12 cellular contexts compared by ENCODE assay signal in genomic region chr6:33885121-33886057, GRCh38.
A peak's percentile ranks its signal among the peaks of the same experiment; 100 is the strongest.
DNase-seq lines count a peak whose midpoint lies in the region; ATAC-seq, FAIRE-seq and TF ChIP-seq lines count a peak whose summit lies in the region.
"Had no signal": no experiment of that assay in that cellular context is flagged by ENCODE, and none has a peak within 500 bp of the region (broad histone marks: within the 10 kb centered on the region; RNA-seq: fewer than 3 reads in every experiment).

No MANE protein-coding gene starts in this region.

- TF ChIP-seq RAD21 in IMR-90 (IDR thresholded peaks at IDR 0.05; ENCODE audit: low read length) (no peak), HepG2 (CRISPR knock-in tag; IDR thresholded peaks at IDR 0.05) (no peak)

- H4K91ac ChIP-seq in IMR-90 (ENCODE audit: insufficient read depth, low read depth, low read length): no peak overlapping the region

- no peaks in the 10 kb centered on the region for H3K9me1 ChIP-seq in IMR-90 (ENCODE audit: insufficient read depth, low read length)

- no peak overlapping the region for H3K23ac ChIP-seq in IMR-90 (ENCODE audit: low read depth, low read length)

- no peak overlapping the region for H4K8ac ChIP-seq in IMR-90 (ENCODE audit: low read depth in 2 of 2, low read length in 2 of 2)

- no peak overlapping the region for H3K4ac ChIP-seq in IMR-90 (ENCODE audit: low read depth, low read length)

- H3K9me3 ChIP-seq in IMR-90 (ENCODE audit: control insufficient read depth, insufficient read depth, low read length) (peaks cover 3% of the 10 kb centered on the region; the same call in 1 of the 2 replicates), HepG2 (ENCODE audit: low read length) (no peaks in the 10 kb centered on the region)
- H3K9me3 ChIP-seq: BLaER1, body of pancreas had no signal

- 0 out of 2 replicates have a peak overlapping the region, but pooled peaks have one; percentile 15 for H2AK5ac ChIP-seq in IMR-90 (ENCODE audit: low read depth, low read length)

- H2AFZ ChIP-seq in IMR-90 (replicated peaks; ENCODE audit: low read length, poor library complexity): no peak overlapping the region
- no peak overlapping the region for H2AFZ ChIP-seq in HepG2 (ENCODE audit: low read length)

- intact Hi-C loops in IMR-90 (cut with micrococcal nuclease) (no loop called here), HepG2 (cut with micrococcal nuclease; ENCODE audit: unreplicated experiment) (no loop called here)

- TF ChIP-seq POLR2A in IMR-90 (IDR thresholded peaks at IDR 0.05; ENCODE audit: low read depth, low read length) (no peak), HepG2 (IDR thresholded peaks at IDR 0.05; ENCODE audit: insufficient read depth in 1 of 2, low read depth in 2 of 2, low read length in 2 of 2) (no peak)

- ATAC-seq in IMR-90 (ENCODE audit: low read depth) (0 out of 2 replicates have a peak, but pooled peaks have one; percentile 20), HepG2 (no peak; the same call in 2 of the 3 replicates), GM21447 (IDR thresholded peaks at IDR 0.05; ENCODE audit: unreplicated experiment) (no peak)

- H3K4me2 ChIP-seq in IMR-90 (ENCODE audit: low read depth, low read length) (no peak overlapping the region), HepG2 (ENCODE audit: low read depth, low read length) (no peak overlapping the region)
- H3K4me2 ChIP-seq: BLaER1 had no signal

- peak; percentile 41 for DNase-seq in AG09309 (ENCODE audit: low read depth)
- peak; percentile 25 for DNase-seq in IMR-90
- DNase-seq in astrocyte of the spinal cord (ENCODE audit: low read depth, low spot score): peak; percentile 34
- no peak for DNase-seq in HepG2 (ENCODE audit: low spot score)
- no peak for DNase-seq in NCI-H2081 treated with DMSO at 0.1 percent for 48 hours (lab: John Stamatoyannopoulos, UW)
- no peak for DNase-seq in SKM-1 (lab: John Stamatoyannopoulos, UW; ENCODE audit: unreplicated experiment)
- DNase-seq in NCI-H2171 treated with DMSO at 0.1 percent for 48 hours (lab: John Stamatoyannopoulos, UW): no peak
- DNase-seq: body of pancreas, NCI-H2029, OCI-M1 had no signal

- no peak overlapping the region; the same call in 1 of the 2 replicates for H3K18ac ChIP-seq in IMR-90 (ENCODE audit: low read depth, low read length)

- no TSS peak for BruUV-seq in IMR-90 (replicated peaks; lab: Mats Ljungman, UMichigan)
- no TSS peak for BruUV-seq in HepG2 (replicated peaks; lab: Mats Ljungman, UMichigan)

- CTCF ChIA-PET in IMR-90 (lab: Yijun Ruan, JAX): no interaction called here
- CTCF ChIA-PET in HepG2 (lab: Yijun Ruan, JAX; ENCODE audit: low intra/inter-chr PET ratio, low total read pairs): no interaction called here

- dilution Hi-C loops in IMR-90 (cut with HindIII; ENCODE audit: low sequenced_read_pairs, unreplicated experiment): no loop called here

- H3K27ac ChIP-seq in IMR-90 (ENCODE audit: insufficient read depth, low read length) (no peak overlapping the region), HepG2 (ENCODE audit: extremely low read length, insufficient read depth, low read length) (no peak overlapping the region)
- H3K27ac ChIP-seq: BLaER1, body of pancreas had no signal

- H4K20me1 ChIP-seq in IMR-90 (ENCODE audit: insufficient read depth, low read length) (no peaks in the 10 kb centered on the region), HepG2 (ENCODE audit: insufficient read depth, low read length) (no peaks in the 10 kb centered on the region)
- H4K20me1 ChIP-seq: BLaER1 had no signal

- no peaks in the 10 kb centered on the region for H3K79me2 ChIP-seq in HepG2 (ENCODE audit: insufficient read depth, low read length)

- no peak overlapping the region for H2BK20ac ChIP-seq in IMR-90 (ENCODE audit: low read depth, low read length)

- H4K5ac ChIP-seq in IMR-90 (ENCODE audit: low read depth, low read length): no peak overlapping the region

- no peak overlapping the region for H3K9ac ChIP-seq in IMR-90 (ENCODE audit: low read depth, low read length)
- H3K9ac ChIP-seq in HepG2 (ENCODE audit: insufficient read depth, low read depth, low read length): no peak overlapping the region
- H3K9ac ChIP-seq: BLaER1 had no signal

- no peak overlapping the region for H3K56ac ChIP-seq in IMR-90 (ENCODE audit: extremely low read depth, insufficient read depth, low read length)

- H2BK15ac ChIP-seq in IMR-90 (ENCODE audit: low read depth, low read length): no peak overlapping the region

- H2BK120ac ChIP-seq in IMR-90 (ENCODE audit: low read depth, low read length): no peak overlapping the region

- H3K79me1 ChIP-seq in IMR-90 (ENCODE audit: low read depth in 1 of 2, low read length in 2 of 2): no peaks in the 10 kb centered on the region

- H3K4me1 ChIP-seq in IMR-90 (ENCODE audit: control insufficient read depth, insufficient read depth, low read length): peaks cover 6% of the 10 kb centered on the region
- H3K4me1 ChIP-seq in HepG2 (ENCODE audit: insufficient read depth, low read length): no peaks in the 10 kb centered on the region
- H3K4me1 ChIP-seq: BLaER1, body of pancreas had no signal

- H3K36me3 ChIP-seq in IMR-90 (ENCODE audit: control insufficient read depth, insufficient read depth, low read length) (no peaks in the 10 kb centered on the region), HepG2 (replicated peaks in 1 of 2; ENCODE audit: control insufficient read depth in 1 of 2, insufficient read depth in 2 of 2, low read length in 2 of 2) (no peaks in the 10 kb centered on the region)
- H3K36me3 ChIP-seq: BLaER1 had no signal

- WGBS in IMR-90 (ENCODE audit: extremely low coverage in 2 of 2, insufficient read length in 1 of 2), 2 experiments: no CpG with 5 or more reads among the region's 6 CpGs
- WGBS in HepG2 (ENCODE audit: low lambda C conversion rate): 4% methylated on average over 5 of the region's 6 CpGs

- H3K4me3 ChIP-seq in AG09309 (ENCODE audit: control insufficient read depth, low read depth, low read length) (no peak overlapping the region), IMR-90 (ENCODE audit: insufficient read depth, low read depth, low read length) (no peak overlapping the region), astrocyte of the spinal cord (ENCODE audit: low read depth, low read length) (no peak overlapping the region), HepG2 (replicated peaks in 1 of 3; ENCODE audit: insufficient read depth in 1 of 3, low read depth in 2 of 3, low read length in 3 of 3) (no peak overlapping the region)
- H3K4me3 ChIP-seq: BLaER1, body of pancreas had no signal

- H2BK5ac ChIP-seq in IMR-90 (ENCODE audit: low read depth, low read length, poor library complexity, severe bottlenecking): no peak overlapping the region

- H2AK9ac ChIP-seq in IMR-90 (replicated peaks; ENCODE audit: low read depth, low read length, poor library complexity): peak overlapping the region; percentile 50

- no peak for TF ChIP-seq CTCF in AG09309 (IDR thresholded peaks at IDR 0.05; ENCODE audit: control insufficient read depth, insufficient read depth, low read depth, low read length, missing control alignments)
- no peak for TF ChIP-seq CTCF in IMR-90 (conservative IDR thresholded peaks at IDR 0.05; ENCODE audit: low read depth, low read length)
- TF ChIP-seq CTCF in astrocyte of the spinal cord (IDR thresholded peaks at IDR 0.05; ENCODE audit: low read depth, low read length): no peak
- TF ChIP-seq CTCF in HepG2 (CRISPR knock-in tag; IDR thresholded peaks at IDR 0.05): no peak

- no peak overlapping the region for H3K14ac ChIP-seq in IMR-90 (replicated peaks; ENCODE audit: low read depth, low read length)

- FAIRE-seq in HepG2 (lab: Jason Lieb, UNC): no peak

- H3K27me3 ChIP-seq in IMR-90 (ENCODE audit: control insufficient read depth, insufficient read depth, low read length) (peaks cover 39% of the 10 kb centered on the region), HepG2 (ENCODE audit: control insufficient read depth in 1 of 2, insufficient read depth in 2 of 2, low read length in 2 of 2) (peaks cover 6 to 44% of the 10 kb centered on the region in 2 experiments; a peak in 4 of 5 replicates)
- H3K27me3 ChIP-seq: BLaER1, body of pancreas had no signal

- POLR2A ChIA-PET in IMR-90 (lab: Charles Lee; ENCODE audit: unreplicated experiment) (no interaction called here), HepG2 (lab: Yijun Ruan, JAX) (no interaction called here)

- TF ChIP-seq EP300 in HepG2 (IDR thresholded peaks at IDR 0.05; ENCODE audit: low read depth in 2 of 2, low read length in 2 of 2): no peak
- no peak for TF ChIP-seq EP300 in HepG2 (CRISPR knock-in tag; IDR thresholded peaks at IDR 0.05; ENCODE audit: borderline replicate concordance)

- in situ Hi-C loops in IMR-90 (cut with MboI; ENCODE audit: low sequenced_read_pairs) (no loop called here), astrocyte of the spinal cord (cut with HindIII; ENCODE audit: low sequenced_read_pairs) (no loop called here), HepG2 (cut with HindIII; ENCODE audit: extremely low pct_ligation_motif_present, low pct_unique_long_range_greater_than_20kb) (no loop called here)

TF ChIP-seq in IMR-90, 13 proteins besides CTCF, POLR2A, EP300 and RAD21 (continues in another document):
- no peak for TF ChIP-seq CEBPB (IDR thresholded peaks at IDR 0.05; ENCODE audit: low read depth, low read length)
- no peak for TF ChIP-seq CHD1 (IDR thresholded peaks at IDR 0.05; ENCODE audit: low read depth, low read length)
- no peak for TF ChIP-seq MXI1 (IDR thresholded peaks at IDR 0.05; ENCODE audit: borderline replicate concordance, low read depth, low read length)
- TF ChIP-seq RCOR1 (IDR thresholded peaks at IDR 0.05; ENCODE audit: insufficient replicate concordance, low read length): no peak
- TF ChIP-seq USF2 (IDR thresholded peaks at IDR 0.05; ENCODE audit: low read depth, low read length): no peak

TF ChIP-seq in HepG2, 621 proteins besides CTCF, POLR2A, EP300 and RAD21:
- TF ChIP-seq FOSL2 (CRISPR knock-in tag; IDR thresholded peaks at IDR 0.05) (0 out of 2 replicates have a peak, but pooled peaks have one; percentile 24), PRMT3 (CRISPR knock-in tag; IDR thresholded peaks at IDR 0.05; ENCODE audit: borderline replicate concordance, low read depth) (no peak), ERF (CRISPR knock-in tag; IDR thresholded peaks at IDR 0.05) (no peak), TCF7 (IDR thresholded peaks at IDR 0.05; ENCODE audit: low read depth) (no peak), NCOA5 (CRISPR knock-in tag; IDR thresholded peaks at IDR 0.05) (no peak)

Comparison
In these comparisons a context has a peak if more than half of its experiments do, and no peak if none do; other contexts are left out.
1. DNase-seq: peak in AG09309 (single experiment), IMR-90 (single experiment) and astrocyte of the spinal cord (single experiment); none in HepG2 (single experiment), NCI-H2081 treated with DMSO at 0.1 percent for 48 hours (single experiment), SKM-1 (single experiment) and NCI-H2171 treated with DMSO at 0.1 percent for 48 hours (single experiment).